Comparison of ENCODE assay signal across 1 cellular context in the genomic region with DNA sequence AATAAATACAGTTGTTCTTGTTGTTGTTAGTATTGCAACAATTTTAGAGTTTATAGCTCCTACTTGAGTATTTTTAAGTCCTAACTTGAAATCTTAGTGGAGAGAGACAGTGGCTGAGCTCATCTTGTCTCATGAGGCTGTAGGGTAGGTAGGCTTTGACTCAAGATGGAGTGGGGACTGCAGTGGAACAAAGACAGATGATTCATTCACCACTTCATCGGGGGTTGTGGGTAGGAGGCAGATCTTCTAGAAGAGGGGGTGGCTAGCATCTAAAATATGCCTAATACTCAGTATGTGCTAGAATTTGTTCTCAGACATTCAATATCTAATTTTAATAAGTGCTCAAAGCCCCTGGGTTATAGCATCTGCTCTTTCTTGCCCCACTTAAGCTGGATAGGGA.
TF ChIP-seq lines count a peak whose summit lies in the region.

No MANE protein-coding gene starts in this region.

TF ChIP-seq in IMR-90, 13 proteins besides CTCF, POLR2A, EP300 and RAD21:
- TF ChIP-seq RFX5 (IDR thresholded peaks at IDR 0.05; ENCODE audit: low read depth, low read length) (no peak), RCOR1 (IDR thresholded peaks at IDR 0.05; ENCODE audit: insufficient replicate concordance, low read length) (no peak), NFE2L2 (IDR thresholded peaks at IDR 0.05; ENCODE audit: low read depth, low read length) (no peak), MAZ (IDR thresholded peaks at IDR 0.05; ENCODE audit: borderline replicate concordance, low read depth, low read length) (no peak), BHLHE40 (IDR thresholded peaks at IDR 0.05; ENCODE audit: low read depth, low read length) (no peak), MXI1 (IDR thresholded peaks at IDR 0.05; ENCODE audit: borderline replicate concordance, low read depth, low read length) (no peak)
- TF ChIP-seq, protein P1, sequence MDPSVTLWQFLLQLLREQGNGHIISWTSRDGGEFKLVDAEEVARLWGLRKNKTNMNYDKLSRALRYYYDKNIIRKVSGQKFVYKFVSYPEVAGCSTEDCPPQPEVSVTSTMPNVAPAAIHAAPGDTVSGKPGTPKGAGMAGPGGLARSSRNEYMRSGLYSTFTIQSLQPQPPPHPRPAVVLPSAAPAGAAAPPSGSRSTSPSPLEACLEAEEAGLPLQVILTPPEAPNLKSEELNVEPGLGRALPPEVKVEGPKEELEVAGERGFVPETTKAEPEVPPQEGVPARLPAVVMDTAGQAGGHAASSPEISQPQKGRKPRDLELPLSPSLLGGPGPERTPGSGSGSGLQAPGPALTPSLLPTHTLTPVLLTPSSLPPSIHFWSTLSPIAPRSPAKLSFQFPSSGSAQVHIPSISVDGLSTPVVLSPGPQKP (IDR thresholded peaks at IDR 0.05; ENCODE audit: borderline replicate concordance, low read depth, low read length): no peak
